ENCODE assay signal across 23 cellular contexts in the genomic region with DNA sequence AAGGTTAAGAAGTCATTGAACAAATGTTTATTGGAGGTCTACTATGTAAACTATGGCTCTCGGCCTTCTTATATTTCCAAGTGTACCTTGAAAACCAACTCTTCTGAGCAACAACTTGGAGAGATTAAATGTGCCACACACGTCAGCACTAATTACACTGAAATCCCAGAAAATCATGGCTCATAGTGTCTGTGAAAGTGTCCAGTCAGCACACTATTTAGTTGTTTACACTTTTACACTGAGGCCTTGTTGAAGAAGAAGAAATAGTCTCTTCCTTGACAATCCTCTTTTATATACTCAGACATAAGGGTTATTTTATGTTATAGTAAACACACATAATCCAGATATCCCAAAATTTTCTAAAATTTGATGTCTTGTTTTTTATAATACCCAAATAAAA. TPM values are rescaled to one million over a fixed set of nuclear protein-coding genes. Genes with fewer than 3 reads are reported as not detected.
DNase-seq lines count a peak whose midpoint lies in the region; ATAC-seq, FAIRE-seq and TF ChIP-seq lines count a peak whose summit lies in the region.
"Had no signal": no experiment of that assay in that cellular context is flagged by ENCODE, and none has a peak within 500 bp of the region (broad histone marks: within the 10 kb centered on the region; RNA-seq: fewer than 3 reads in every experiment).

No MANE protein-coding gene starts in this region.

- no peak overlapping the region for H2BK120ac ChIP-seq in IMR-90 (ENCODE audit: low read depth, low read length)

- H3K4ac ChIP-seq in IMR-90 (ENCODE audit: low read depth, low read length): no peak overlapping the region

- no peak overlapping the region for H3K14ac ChIP-seq in IMR-90 (replicated peaks; ENCODE audit: low read depth, low read length)

- H4K20me1 ChIP-seq in HepG2 (ENCODE audit: insufficient read depth, low read length) (no peaks in the 10 kb centered on the region), IMR-90 (ENCODE audit: insufficient read depth, low read length) (no peaks in the 10 kb centered on the region), OCI-LY7 (ENCODE audit: insufficient read depth, low read length) (no peaks in the 10 kb centered on the region)
- H4K20me1 ChIP-seq: BLaER1 had no signal

- no peaks in the 10 kb centered on the region for H3K79me1 ChIP-seq in IMR-90 (ENCODE audit: low read depth in 1 of 2, low read length in 2 of 2)

- H4K91ac ChIP-seq in IMR-90 (ENCODE audit: insufficient read depth, low read depth, low read length): no peak overlapping the region

- H2AFZ ChIP-seq in HepG2 (ENCODE audit: low read length): no peak overlapping the region
- H2AFZ ChIP-seq in IMR-90 (replicated peaks; ENCODE audit: low read length, poor library complexity): no peak overlapping the region
- H2AFZ ChIP-seq in OCI-LY7 (ENCODE audit: low read length): no peak overlapping the region

- POLR2A ChIA-PET in HepG2 (lab: Yijun Ruan, JAX) (no interaction called here), IMR-90 (lab: Charles Lee; ENCODE audit: unreplicated experiment) (no interaction called here), OCI-LY7 (lab: Charles Lee) (no interaction called here)

- TF ChIP-seq RAD21 in HepG2 (CRISPR knock-in tag; IDR thresholded peaks at IDR 0.05) (no peak), IMR-90 (IDR thresholded peaks at IDR 0.05; ENCODE audit: low read length) (no peak)

- H3K9me1 ChIP-seq in IMR-90 (ENCODE audit: insufficient read depth, low read length): no peaks in the 10 kb centered on the region

- no peak for DNase-seq in HepG2 (ENCODE audit: low spot score)
- no peak for DNase-seq in right lobe of liver
- peak; percentile 3 for DNase-seq in H4 (ENCODE audit: low spot score)
- no peak for DNase-seq in IMR-90
- DNase-seq in stimulated activated CD4-positive, alpha-beta T cell treated with anti-CD3 and anti-CD28 coated beads, Interleukin-4, amount 100 ng/mL, for 1 hour: no peak
- DNase-seq in OCI-LY7 (ENCODE audit: low spot score): no peak
- DNase-seq: ACHN; BE2C; C1 segment of cervical spinal cord; CD4-positive, alpha-beta memory T cell; CD4-positive, CD25-positive, alpha-beta regulatory T cell; CD8-positive, alpha-beta memory T cell; COR-L47; DMS 273 treated with DMSO at 0.1 percent for 48 hours; DMS153; DMS53; DMS79; DND-41; GF-D8 had no signal

- H3K9me2 ChIP-seq in OCI-LY7 (ENCODE audit: insufficient read depth, low read length): no peaks in the 10 kb centered on the region

- no peak overlapping the region for H3K56ac ChIP-seq in IMR-90 (ENCODE audit: extremely low read depth, insufficient read depth, low read length)

- CTCF ChIA-PET in HepG2 (lab: Yijun Ruan, JAX; ENCODE audit: low intra/inter-chr PET ratio, low total read pairs) (no interaction called here), IMR-90 (lab: Yijun Ruan, JAX) (no interaction called here), OCI-LY7 (lab: Charles Lee; ENCODE audit: unreplicated experiment) (no interaction called here)

- H3K27me3 ChIP-seq in HepG2 (ENCODE audit: control insufficient read depth in 1 of 2, insufficient read depth in 2 of 2, low read length in 2 of 2): no peaks in the 10 kb centered on the region
- peaks cover 0 to 6% of the 10 kb centered on the region in 2 donors for H3K27me3 ChIP-seq in right lobe of liver
- no peaks in the 10 kb centered on the region for H3K27me3 ChIP-seq in IMR-90 (ENCODE audit: control insufficient read depth, insufficient read depth, low read length)
- H3K27me3 ChIP-seq: BE2C, BLaER1 had no signal

- H3K27ac ChIP-seq in HepG2 (ENCODE audit: extremely low read length, insufficient read depth, low read length) (no peak overlapping the region), right lobe of liver (no peak overlapping the region), IMR-90 (ENCODE audit: insufficient read depth, low read length) (no peak overlapping the region), OCI-LY7 (ENCODE audit: low read depth, low read length, poor library complexity, severe bottlenecking) (no peak overlapping the region)
- H3K27ac ChIP-seq: 22Rv1, BLaER1 had no signal

- no peak for ATAC-seq in HepG2
- no peak for ATAC-seq in right lobe of liver
- no peak for ATAC-seq in IMR-90 (ENCODE audit: low read depth)
- no peak for ATAC-seq in GM18517 (IDR thresholded peaks at IDR 0.05; ENCODE audit: unreplicated experiment)

- no peak overlapping the region for H4K5ac ChIP-seq in IMR-90 (ENCODE audit: low read depth, low read length)

- H2BK15ac ChIP-seq in IMR-90 (ENCODE audit: low read depth, low read length): no peak overlapping the region

- WGBS in HepG2 (ENCODE audit: low lambda C conversion rate): 2% methylated on average over 2 of the region's 2 CpGs
- WGBS in right lobe of liver (ENCODE audit: insufficient coverage, low coverage, low lambda C conversion rate, missing lambda C conversion rate): 47% methylated on average over 2 of the region's 2 CpGs
- no CpG with 5 or more reads among the region's 2 CpGs for WGBS in IMR-90 (ENCODE audit: extremely low coverage in 2 of 2, insufficient read length in 1 of 2), 2 experiments

- H3K18ac ChIP-seq in IMR-90 (ENCODE audit: low read depth, low read length): no peak overlapping the region

- intact Hi-C loops in HepG2 (cut with micrococcal nuclease; ENCODE audit: unreplicated experiment): no loop called here
- intact Hi-C loops in right lobe of liver (cut with DNase I): no loop called here
- intact Hi-C loops in IMR-90 (cut with micrococcal nuclease): no loop called here
- intact Hi-C loops in OCI-LY7 (cut with micrococcal nuclease; ENCODE audit: unreplicated experiment): no loop called here

- no peak for TF ChIP-seq POLR2A in HepG2 (IDR thresholded peaks at IDR 0.05; ENCODE audit: insufficient read depth in 1 of 2, low read depth in 2 of 2, low read length in 2 of 2)
- TF ChIP-seq POLR2A in right lobe of liver (IDR thresholded peaks at IDR 0.05): no peak
- no peak for TF ChIP-seq POLR2A in IMR-90 (IDR thresholded peaks at IDR 0.05; ENCODE audit: low read depth, low read length)

- H2AK9ac ChIP-seq in IMR-90 (replicated peaks; ENCODE audit: low read depth, low read length, poor library complexity): no peak overlapping the region

- H3K4me2 ChIP-seq in HepG2 (ENCODE audit: low read depth, low read length) (no peak overlapping the region), IMR-90 (ENCODE audit: low read depth, low read length) (no peak overlapping the region), OCI-LY7 (ENCODE audit: low read length) (no peak overlapping the region)
- H3K4me2 ChIP-seq: BLaER1 had no signal

- H2BK20ac ChIP-seq in IMR-90 (ENCODE audit: low read depth, low read length): no peak overlapping the region

- no peak for TF ChIP-seq EP300 in HepG2 (IDR thresholded peaks at IDR 0.05; ENCODE audit: low read depth in 2 of 2, low read length in 2 of 2)
- TF ChIP-seq EP300 in HepG2 (CRISPR knock-in tag; IDR thresholded peaks at IDR 0.05; ENCODE audit: borderline replicate concordance): no peak

- H3K79me2 ChIP-seq in HepG2 (ENCODE audit: insufficient read depth, low read length) (no peaks in the 10 kb centered on the region), OCI-LY7 (ENCODE audit: insufficient read depth, low read depth, low read length) (no peaks in the 10 kb centered on the region)

- no TSS peak for BruUV-seq in HepG2 (replicated peaks; lab: Mats Ljungman, UMichigan)
- no TSS peak for BruUV-seq in IMR-90 (replicated peaks; lab: Mats Ljungman, UMichigan)
- no TSS peak for BruUV-seq in OCI-LY7 (replicated peaks; lab: Mats Ljungman, UMichigan)

- no peak overlapping the region for H3K23ac ChIP-seq in IMR-90 (ENCODE audit: low read depth, low read length)

- in situ Hi-C loops in HepG2 (cut with HindIII; ENCODE audit: extremely low pct_ligation_motif_present, low pct_unique_long_range_greater_than_20kb) (no loop called here), IMR-90 (cut with MboI; ENCODE audit: low sequenced_read_pairs) (no loop called here)

- FAIRE-seq in HepG2 (lab: Jason Lieb, UNC): no peak
- FAIRE-seq: GM12891 had no signal

- H3K4me1 ChIP-seq in HepG2 (ENCODE audit: insufficient read depth, low read length) (no peaks in the 10 kb centered on the region), right lobe of liver (no peaks in the 10 kb centered on the region), IMR-90 (ENCODE audit: control insufficient read depth, insufficient read depth, low read length) (no peaks in the 10 kb centered on the region), OCI-LY7 (ENCODE audit: insufficient read depth, low read length, poor library complexity, severe bottlenecking) (no peaks in the 10 kb centered on the region)
- H3K4me1 ChIP-seq: BE2C, BLaER1 had no signal

- H2AK5ac ChIP-seq in IMR-90 (ENCODE audit: low read depth, low read length): no peak overlapping the region

- H3K4me3 ChIP-seq in HepG2 (replicated peaks in 1 of 3; ENCODE audit: insufficient read depth in 1 of 3, low read depth in 2 of 3, low read length in 3 of 3) (no peak overlapping the region), right lobe of liver (no peak overlapping the region), IMR-90 (ENCODE audit: insufficient read depth, low read depth, low read length) (no peak overlapping the region), OCI-LY7 (ENCODE audit: low read depth, low read length, poor library complexity, severe bottlenecking) (no peak overlapping the region)
- H3K4me3 ChIP-seq: BLaER1 had no signal

- H3K9ac ChIP-seq in HepG2 (ENCODE audit: insufficient read depth, low read depth, low read length) (no peak overlapping the region), IMR-90 (ENCODE audit: low read depth, low read length) (no peak overlapping the region)
- H3K9ac ChIP-seq: BLaER1 had no signal

- H3K36me3 ChIP-seq in HepG2 (replicated peaks in 1 of 2; ENCODE audit: control insufficient read depth in 1 of 2, insufficient read depth in 2 of 2, low read length in 2 of 2): no peaks in the 10 kb centered on the region
- no peaks in the 10 kb centered on the region for H3K36me3 ChIP-seq in right lobe of liver
- H3K36me3 ChIP-seq in IMR-90 (ENCODE audit: control insufficient read depth, insufficient read depth, low read length): no peaks in the 10 kb centered on the region
- no peaks in the 10 kb centered on the region for H3K36me3 ChIP-seq in OCI-LY7 (ENCODE audit: insufficient read depth, low read length)
- H3K36me3 ChIP-seq: BE2C, BLaER1 had no signal

- H3K9me3 ChIP-seq in HepG2 (ENCODE audit: low read length) (no peaks in the 10 kb centered on the region), right lobe of liver (no peaks in the 10 kb centered on the region), IMR-90 (ENCODE audit: control insufficient read depth, insufficient read depth, low read length) (no peaks in the 10 kb centered on the region), OCI-LY7 (ENCODE audit: low read length) (no peaks in the 10 kb centered on the region)
- H3K9me3 ChIP-seq: BE2C, BLaER1 had no signal

- dilution Hi-C loops in IMR-90 (cut with HindIII; ENCODE audit: low sequenced_read_pairs, unreplicated experiment): no loop called here

- no peak for TF ChIP-seq CTCF in HepG2 (CRISPR knock-in tag; IDR thresholded peaks at IDR 0.05)
- no peak for TF ChIP-seq CTCF in right lobe of liver (IDR thresholded peaks at IDR 0.05)
- no peak for TF ChIP-seq CTCF in IMR-90 (conservative IDR thresholded peaks at IDR 0.05; ENCODE audit: low read depth, low read length)
- TF ChIP-seq CTCF in OCI-LY7 (conservative IDR thresholded peaks at IDR 0.05; ENCODE audit: low read length): no peak

- no peak overlapping the region for H4K8ac ChIP-seq in IMR-90 (ENCODE audit: low read depth in 2 of 2, low read length in 2 of 2)

- H2BK5ac ChIP-seq in IMR-90 (ENCODE audit: low read depth, low read length, poor library complexity, severe bottlenecking): no peak overlapping the region

RNA-seq across cellular contexts. Expression of gene NBEA, which starts 30.9 kb away (rescaled TPM):
- total RNA-seq in HepG2 (2016; rRNA removed; fragmentation: Illumina TruSeq; extraction: Trizol) (2.7 and 5.0 TPM in 2 replicates), right lobe of liver (1 to 10 TPM in 2 of 6 experiments, under 1 TPM in 4; 0.62 to 1.7 (median 0.75) TPM), IMR-90 (2012; rRNA removed) (2.2 TPM in 2 replicates), OCI-LY7 (2022) (9.0 and 11.0 TPM in 2 replicates)
- 2.2 and 2.3 TPM in 2 replicates for total RNA-seq in HepG2 (2016; cell fraction: cytosol; rRNA removed; fragmentation: Illumina TruSeq; extraction: Trizol; ENCODE audit: low read depth)
- total RNA-seq in HepG2 (2016; cell fraction: insoluble cytoplasmic fraction; rRNA removed; fragmentation: Illumina TruSeq; extraction: Trizol): 2.2 and 4.4 TPM in 2 replicates
- 1.5 and 2.2 TPM in 2 replicates for total RNA-seq in HepG2 (2016; cell fraction: membrane; rRNA removed; fragmentation: Illumina TruSeq; extraction: Trizol)
- 8.8 and 9.3 TPM in 2 replicates for total RNA-seq in HepG2 (2016; cell fraction: nucleus; rRNA removed; fragmentation: Illumina TruSeq; extraction: Trizol)
- polyA plus RNA-seq in HepG2 (2011; rRNA removed) (2.8 and 3.4 TPM in 2 replicates), IMR-90 (2012; rRNA removed) (0.49 and 0.82 TPM in 2 replicates)
- 1.6 and 3.1 TPM in 2 replicates for polyA plus RNA-seq in HepG2 (2011; cell fraction: cytosol; rRNA removed)
- polyA plus RNA-seq in HepG2 (2011; cell fraction: nucleus; rRNA removed): 2.2 and 3.1 TPM in 2 replicates
- 3.3 and 3.4 TPM in 2 replicates for polyA plus RNA-seq in HepG2 (2012)
- 0.15 and 0.17 TPM in 2 replicates for polyA plus RNA-seq in HepG2 (2016; cell fraction: cytosol; fragmentation: Illumina TruSeq; extraction: Trizol; ENCODE audit: low read depth)
- 2.6 and 3.2 TPM in 2 replicates for polyA plus RNA-seq in HepG2 (2016; cell fraction: insoluble cytoplasmic fraction; fragmentation: Illumina TruSeq; extraction: Trizol; ENCODE audit: low read depth)
- 0.34 and 0.36 TPM in 2 replicates for polyA plus RNA-seq in HepG2 (2016; cell fraction: membrane; fragmentation: Illumina TruSeq; extraction: Trizol; ENCODE audit: low read depth)
- polyA plus RNA-seq in HepG2 (2016; cell fraction: nucleus; fragmentation: Illumina TruSeq; extraction: Trizol; ENCODE audit: insufficient read depth, low read depth): 2.7 TPM in 2 replicates
- 4.6 and 7.0 TPM in 2 replicates for polyA minus RNA-seq in HepG2 (2011; rRNA and poly(A)+ RNA removed; ENCODE audit: low replicate concordance)
- polyA minus RNA-seq in HepG2 (2011; cell fraction: cytosol; rRNA and poly(A)+ RNA removed): 4.1 and 6.9 TPM in 2 replicates
- polyA minus RNA-seq in HepG2 (2011; cell fraction: nucleus; rRNA and poly(A)+ RNA removed): 36.1 and 48.0 TPM in 2 replicates
- total RNA-seq in H4 (2014; rRNA removed; shearing (Covaris generic)): 1.7 and 2.0 TPM in 2 replicates
- 0.24 and 0.32 TPM in 2 replicates for polyA plus RNA-seq in IMR-90 (2012; cell fraction: cytosol; rRNA removed)
- polyA plus RNA-seq in IMR-90 (2012; cell fraction: nucleus; rRNA removed; ENCODE audit: low replicate concordance): 0.39 and 2.1 TPM in 2 replicates
- total RNA-seq in OCI-LY7 (2014; rRNA removed; shearing (Covaris generic)): 3.6 and 3.8 TPM in 2 replicates
